In genomic region chr7:52831321-52831720, GRCh38 we compare ENCODE assay signal across 18 cellular contexts.
"Had no signal": no experiment of that assay in that cellular context is flagged by ENCODE, and none has a peak within 500 bp of the region (broad histone marks: within the 10 kb centered on the region; RNA-seq: fewer than 3 reads in every experiment).

No MANE protein-coding gene starts in this region.

- ATAC-seq: activated CD4-positive, alpha-beta T cell treated with anti-CD3 and anti-CD28 coated beads for 36 hours; foreskin keratinocyte; psoas muscle had no signal

- H3K4me3 ChIP-seq: left ventricle myocardium inferior, psoas muscle, sigmoid colon, thyroid gland had no signal

- DNase-seq: activated CD4-positive, alpha-beta memory T cell treated with anti-CD3 and anti-CD28 coated beads for 36 hours; activated CD4-positive, alpha-beta T cell treated with anti-CD3 and anti-CD28 coated beads for 36 hours; brain microvascular endothelial cell; central memory CD4-positive, alpha-beta T cell; endodermal cell; foreskin keratinocyte; left ventricle myocardium inferior; mammary epithelial cell; midbrain; nephron progenitor cell; psoas muscle; sigmoid colon; stimulated activated CD8-positive, alpha-beta memory T cell treated with anti-CD3 and anti-CD28 coated beads, Interleukin-4, amount 100 ng/mL, for 48 hours; stimulated activated naive CD4-positive, alpha-beta T cell treated with Interleukin-2 at 50 U/mL for 16 hours; thyroid gland had no signal

- H3K27me3 ChIP-seq: brain microvascular endothelial cell, foreskin keratinocyte, sigmoid colon, thyroid gland had no signal

- H3K36me3 ChIP-seq: brain microvascular endothelial cell, left ventricle myocardium inferior, sigmoid colon, thyroid gland had no signal

- H3K4me1 Mint-ChIP-seq: activated CD4-positive, alpha-beta T cell treated with anti-CD3 and anti-CD28 coated beads for 36 hours; endodermal cell; nephron progenitor cell had no signal

- H3K36me3 Mint-ChIP-seq: activated CD4-positive, alpha-beta memory T cell treated with anti-CD3 and anti-CD28 coated beads for 36 hours; activated naive CD8-positive, alpha-beta T cell had no signal

- H3K27ac ChIP-seq: brain microvascular endothelial cell, epithelial cell of prostate, foreskin keratinocyte, left ventricle myocardium inferior, psoas muscle, sigmoid colon, thyroid gland had no signal

- H3K27me3 Mint-ChIP-seq: activated CD4-positive, alpha-beta memory T cell treated with anti-CD3 and anti-CD28 coated beads for 36 hours; activated CD4-positive, alpha-beta T cell treated with anti-CD3 and anti-CD28 coated beads for 36 hours; activated naive CD8-positive, alpha-beta T cell had no signal

- H3K9me3 Mint-ChIP-seq: endodermal cell, nephron progenitor cell had no signal

- H3K4me3 Mint-ChIP-seq: activated CD4-positive, alpha-beta memory T cell treated with anti-CD3 and anti-CD28 coated beads for 36 hours; activated CD4-positive, alpha-beta T cell treated with anti-CD3 and anti-CD28 coated beads for 36 hours; activated naive CD8-positive, alpha-beta T cell; endodermal cell; nephron progenitor cell; T-helper 2 cell treated with Interferon-gamma antibody and Interleukin-4, amounts not matched to agents 5 μg/mL and 100 μg/mL, for 36 hours had no signal

- H3K27ac Mint-ChIP-seq: activated CD4-positive, alpha-beta memory T cell treated with anti-CD3 and anti-CD28 coated beads for 36 hours; activated CD4-positive, alpha-beta T cell treated with anti-CD3 and anti-CD28 coated beads for 36 hours; activated naive CD8-positive, alpha-beta T cell; endodermal cell; nephron progenitor cell; T-helper 2 cell treated with Interferon-gamma antibody and Interleukin-4, amounts not matched to agents 5 μg/mL and 100 μg/mL, for 36 hours had no signal

- H3K4me1 ChIP-seq: foreskin keratinocyte, left ventricle myocardium inferior, psoas muscle, sigmoid colon, thyroid gland had no signal

- H3K9me3 ChIP-seq: psoas muscle, sigmoid colon, thyroid gland had no signal
